8 cellular contexts compared by ENCODE assay signal in the genomic region with DNA sequence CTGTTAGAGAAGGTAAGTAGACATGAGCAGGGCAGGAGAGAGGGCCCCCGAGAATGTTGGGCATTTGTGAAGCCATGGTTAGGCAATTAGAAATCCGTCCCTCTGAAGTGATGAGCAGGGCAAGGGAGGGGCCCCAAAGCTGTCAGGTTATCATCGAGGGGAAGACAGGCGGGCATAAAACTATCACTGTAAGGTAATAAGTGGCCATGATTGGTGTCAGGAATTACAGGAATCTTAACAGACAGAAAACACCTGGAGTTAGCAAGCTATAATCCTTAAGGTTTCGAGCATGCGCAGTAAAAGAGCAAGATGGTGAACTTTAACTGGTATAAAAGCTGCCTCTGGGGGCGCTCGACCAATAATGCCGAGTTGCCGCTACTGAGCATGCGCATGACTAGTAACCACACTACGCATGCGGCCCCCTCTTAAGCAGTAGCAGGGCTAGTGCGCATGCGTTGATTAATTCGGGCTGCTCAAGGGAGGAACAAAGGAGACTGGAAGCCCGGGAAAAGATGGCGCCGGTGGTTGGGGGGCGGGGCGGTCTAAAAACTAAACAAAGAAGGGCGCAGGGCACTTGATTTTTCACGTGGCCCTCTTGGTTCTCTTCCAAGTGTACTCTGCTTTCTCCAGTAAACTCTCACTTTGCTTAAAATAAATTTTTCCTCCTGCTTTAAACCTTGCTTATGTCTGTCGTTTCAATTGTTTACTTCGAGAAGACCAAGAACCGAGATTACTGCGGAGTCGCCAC. TPM values are rescaled to one million over a fixed set of nuclear protein-coding genes. Genes with fewer than 3 reads are reported as not detected.
DNase-seq lines count a peak whose midpoint lies in the region; ATAC-seq and TF ChIP-seq lines count a peak whose summit lies in the region.

No MANE protein-coding gene starts in this region.

- H3K79me2 ChIP-seq in OCI-LY7 (ENCODE audit: insufficient read depth, low read depth, low read length): peaks cover 89% of the 10 kb centered on the region

- H3K9me3 Mint-ChIP-seq in IgD-negative memory B cell: no peaks in the 10 kb centered on the region

- H2AFZ ChIP-seq in OCI-LY7 (ENCODE audit: low read length): peak overlapping the region; percentile 39; the same call in 1 of the 2 replicates

- peak overlapping the region; percentile 92 to 99 (median 96) for H3K4me3 Mint-ChIP-seq in IgD-negative memory B cell

- H3K27me3 Mint-ChIP-seq in IgD-negative memory B cell: peaks cover 1% of the 10 kb centered on the region

- H3K4me3 ChIP-seq in OCI-LY7 (ENCODE audit: low read depth, low read length, poor library complexity, severe bottlenecking) (peak overlapping the region; percentile 58), epithelial cell of proximal tubule (ENCODE audit: low read depth, low read length) (peak overlapping the region; percentile 66)

- H3K9me2 ChIP-seq in OCI-LY7 (ENCODE audit: insufficient read depth, low read length): no peaks in the 10 kb centered on the region

- POLR2A ChIA-PET in OCI-LY7 (lab: Charles Lee): interaction anchor here (0.5 to 1.2 kb wide), 4 partner anchors 9 to 19 kb away, joined by 3 to 5 read pairs (median 4); no protein-coding TSS in a partner anchor

- CTCF ChIA-PET in OCI-LY7 (lab: Charles Lee; ENCODE audit: unreplicated experiment): interaction anchor here (0.6 to 1.0 kb wide), 3 partner anchors 33 to 56 kb away, joined by 3 to 4 read pairs (median 3); partner anchors contain the start of genes PECR and TMEM169

- H3K36me3 ChIP-seq in OCI-LY7 (ENCODE audit: insufficient read depth, low read length): peaks cover 96% of the 10 kb centered on the region

- H3K4me2 ChIP-seq in OCI-LY7 (ENCODE audit: low read length): peak overlapping the region; percentile 75

- peaks cover 53% of the 10 kb centered on the region for H4K20me1 ChIP-seq in OCI-LY7 (ENCODE audit: insufficient read depth, low read length)

- TF ChIP-seq CTCF in OCI-LY7 (conservative IDR thresholded peaks at IDR 0.05; ENCODE audit: low read length) (peak; percentile 91), epithelial cell of proximal tubule (conservative IDR thresholded peaks at IDR 0.05; ENCODE audit: low read depth, low read length) (peak; percentile 82)

- H3K27ac Mint-ChIP-seq in IgD-negative memory B cell: peak overlapping the region; percentile 99 to 100 (median 100)

- peak; percentile 98 for DNase-seq in DMS 273 (lab: John Stamatoyannopoulos, UW; ENCODE audit: unreplicated experiment)
- DNase-seq in OCI-LY7 (ENCODE audit: low spot score): peak; percentile 98
- peak; percentile 92 for DNase-seq in activated T-cell treated with anti-CD3 and anti-CD28 coated beads for 48 hours (ENCODE audit: low read depth)
- DNase-seq in epithelial cell of proximal tubule (ENCODE audit: low read depth): peak; percentile 79
- peak; percentile 99 for DNase-seq in mucosa of gallbladder (ENCODE audit: low spot score)
- peak; percentile 91 for DNase-seq in stimulated activated CD8-positive, alpha-beta memory T cell treated with anti-CD3 and anti-CD28 coated beads, Interleukin-4, amount 100 ng/mL, for 24 hours (ENCODE audit: low read depth)

- peaks cover 57% of the 10 kb centered on the region for H3K4me1 ChIP-seq in OCI-LY7 (ENCODE audit: insufficient read depth, low read length, poor library complexity, severe bottlenecking)

- H3K9me3 ChIP-seq in OCI-LY7 (ENCODE audit: low read length): no peaks in the 10 kb centered on the region

- H3K4me1 Mint-ChIP-seq in IgD-negative memory B cell: peaks cover 41 to 69% (median 46%) of the 10 kb centered on the region in 3 donors

- peaks cover 14% of the 10 kb centered on the region for H3K36me3 Mint-ChIP-seq in IgD-negative memory B cell

- no TSS peak for BruUV-seq in OCI-LY7 (replicated peaks; lab: Mats Ljungman, UMichigan)

- peak; percentile 48 for ATAC-seq in GM21447 (IDR thresholded peaks at IDR 0.05; ENCODE audit: unreplicated experiment)

- intact Hi-C loops in OCI-LY7 (cut with micrococcal nuclease; ENCODE audit: unreplicated experiment): loop anchor here (5.0 kb wide), 1 partner anchor 43 kb away; no protein-coding TSS in a partner anchor

- H3K27ac ChIP-seq in OCI-LY7 (ENCODE audit: low read depth, low read length, poor library complexity, severe bottlenecking): peak overlapping the region; percentile 45

RNA-seq across cellular contexts. Expression of gene XRCC5, which starts 5.5 kb away (rescaled TPM):
- polyA plus RNA-seq in IgD-negative memory B cell: 234 TPM
- 174 and 180 TPM in 2 replicates for total RNA-seq in OCI-LY7 (2014; rRNA removed; shearing (Covaris generic))
- total RNA-seq in OCI-LY7 (2022) (294 and 344 TPM in 2 replicates), epithelial cell of proximal tubule (358 and 360 TPM in 2 replicates), mucosa of gallbladder (197 TPM)

RNA-seq across cellular contexts. Expression of gene TMEM169, which starts 32.9 kb away (rescaled TPM):
- polyA plus RNA-seq in IgD-negative memory B cell: 0.53 TPM
- total RNA-seq in OCI-LY7 (2014; rRNA removed; shearing (Covaris generic)): 0.09 and 0.59 TPM in 2 replicates
- 0.42 and 0.57 TPM in 2 replicates for total RNA-seq in OCI-LY7 (2022)
- 2.9 and 3.1 TPM in 2 replicates for total RNA-seq in epithelial cell of proximal tubule
- 7.3 TPM for total RNA-seq in mucosa of gallbladder

RNA-seq across cellular contexts. Expression of gene PECR, which starts 33.0 kb away (rescaled TPM):
- 18.6 TPM for polyA plus RNA-seq in IgD-negative memory B cell
- total RNA-seq in OCI-LY7 (2014; rRNA removed; shearing (Covaris generic)): 2.3 and 7.3 TPM in 2 replicates
- total RNA-seq in OCI-LY7 (2022): 5.3 and 5.7 TPM in 2 replicates
- 12.3 and 16.7 TPM in 2 replicates for total RNA-seq in epithelial cell of proximal tubule
- total RNA-seq in mucosa of gallbladder: 33.7 TPM

Comparison
In these comparisons a context has a peak if more than half of its experiments do, and no peak if none do; other contexts are left out.
1. Peak in every context shown above with its lines: DNase-seq, ATAC-seq, H3K4me3 ChIP-seq and H3K27ac ChIP-seq.